In the genomic region with DNA sequence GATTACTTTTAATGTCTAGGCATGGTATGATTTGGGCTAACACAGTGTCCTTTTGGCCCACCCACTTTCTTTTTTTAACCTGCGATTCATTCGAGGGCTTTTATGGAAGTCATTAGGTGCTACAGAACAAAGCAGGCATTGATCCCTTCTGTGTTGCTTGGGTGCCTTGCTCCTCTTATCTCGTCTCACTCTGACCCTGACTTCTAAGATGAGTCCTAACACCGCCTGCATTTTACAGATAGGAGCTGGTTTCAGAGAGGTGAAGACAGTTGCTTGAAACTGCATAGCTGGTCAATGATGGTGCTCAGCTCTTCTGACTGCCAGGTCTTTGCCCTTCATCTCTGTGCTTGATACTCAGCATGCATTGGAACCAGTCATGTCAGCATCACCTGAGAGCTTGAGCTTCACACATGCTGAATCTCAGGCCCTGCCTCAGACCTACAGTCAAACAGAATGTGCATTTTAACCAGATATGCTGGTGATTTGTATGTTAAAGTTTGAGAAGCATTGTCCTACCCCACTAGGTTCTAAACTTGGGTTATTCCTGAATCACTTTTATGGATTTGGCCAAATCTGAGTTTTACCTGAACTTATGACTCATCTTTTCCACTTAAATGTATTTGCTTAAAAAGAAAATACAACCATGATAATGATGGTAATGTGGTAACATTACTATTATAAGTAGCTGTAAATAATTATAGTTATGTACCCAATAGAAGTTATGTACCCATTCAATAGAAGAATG, we compare ENCODE assay signal across 24 cellular contexts.
"Had no signal": no experiment of that assay in that cellular context is flagged by ENCODE, and none has a peak within 500 bp of the region (broad histone marks: within the 10 kb centered on the region; RNA-seq: fewer than 3 reads in every experiment).

No MANE protein-coding gene starts in this region.

- ATAC-seq: activated T-cell treated with anti-CD3 and anti-CD28 coated beads, Interleukin-2, amount 50 U/mL, for 72 hours; heart right ventricle; left cardiac atrium; sciatic nerve; stimulated activated naive CD8-positive, alpha-beta T cell treated with anti-CD3 and anti-CD28 coated beads, Interleukin-15, Interleukin-2, amounts not matched to agents 100 U/mL and 50 U/mL, for 24 hours had no signal

- H3K9me3 ChIP-seq: esophagus squamous epithelium, ovary, prostate gland, tibial artery had no signal

- H3K36me3 ChIP-seq: esophagus squamous epithelium, heart right ventricle, ovary, prostate gland, tibial artery had no signal

- DNase-seq: activated CD4-positive, alpha-beta T cell treated with anti-CD3 and anti-CD28 coated beads for 4 hours; activated CD4-positive, alpha-beta T cell treated with anti-CD3 and anti-CD28 coated beads, Interleukin-2, amount 50 U/mL, for 4 hours; activated effector memory CD4-positive, alpha-beta T cell treated with Interleukin-2 at 50 U/mL for 16 hours; activated naive CD4-positive, alpha-beta T cell treated with Interleukin-2 at 50 U/mL for 16 hours; activated T-cell treated with anti-CD3 and anti-CD28 coated beads for 4 hours; activated T-cell treated with anti-CD3 and anti-CD28 coated beads, Interleukin-2, amount 50 U/mL, for 72 hours; anterior cingulate cortex; endodermal cell; esophagus squamous epithelium; foreskin melanocyte; heart right ventricle; left cardiac atrium; mammary epithelial cell; naive B cell; ovary; retina; stimulated activated CD4-positive, alpha-beta T cell treated with anti-CD3 and anti-CD28 coated beads, Interleukin-12 subunit alpha, Interleukin-12 subunit beta, amount 100 ng/mL, for 4 hours; stimulated activated CD4-positive, alpha-beta T cell treated with anti-CD3 and anti-CD28 coated beads, Interleukin-4, amount 100 ng/mL, for 1 hour; stimulated activated naive CD8-positive, alpha-beta T cell treated with anti-CD3 and anti-CD28 coated beads, Interleukin-15, Interleukin-2, amounts not matched to agents 100 U/mL and 50 U/mL, for 24 hours; T-helper 1 cell; tibial artery had no signal

- H3K4me3 ChIP-seq: esophagus squamous epithelium, heart right ventricle, ovary, prostate gland, skin epidermis, tibial artery had no signal

- H3K4me1 ChIP-seq: prostate gland, tibial artery had no signal
